ENCODE assay signal across 8 cellular contexts in the genomic region with DNA sequence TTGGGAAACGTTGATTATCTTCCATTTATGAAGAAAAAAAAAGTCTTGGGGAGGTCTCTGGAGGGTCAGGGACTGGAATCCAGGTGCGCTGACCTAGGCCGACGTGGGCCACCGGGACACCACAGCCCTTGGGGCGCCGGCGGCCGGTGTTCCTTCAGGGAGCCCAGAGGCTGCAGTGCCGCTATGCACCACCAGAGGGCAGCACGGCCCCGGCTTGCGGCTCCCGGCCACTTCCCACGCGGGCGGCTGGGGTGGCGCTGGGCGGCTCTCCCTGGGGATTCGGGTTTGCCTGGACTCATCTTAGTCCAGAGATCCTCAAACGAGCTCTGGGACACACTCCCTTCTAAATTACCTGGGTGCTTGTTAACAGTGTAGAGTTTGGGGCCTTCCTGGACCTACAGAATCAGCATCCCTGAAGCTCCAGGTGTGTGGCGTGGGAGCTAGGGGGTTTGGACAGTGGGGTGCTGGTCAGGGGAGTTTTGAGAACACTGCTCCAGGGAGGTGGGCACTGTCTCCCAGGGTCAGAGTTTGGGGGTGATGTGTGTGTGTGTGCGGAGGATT. TPM values are rescaled to one million over a fixed set of nuclear protein-coding genes. Genes with fewer than 3 reads are reported as not detected.
A peak's percentile ranks its signal among the peaks of the same experiment; 100 is the strongest.
DNase-seq lines count a peak whose midpoint lies in the region; ATAC-seq, FAIRE-seq and TF ChIP-seq lines count a peak whose summit lies in the region.

No MANE protein-coding gene starts in this region.

- H3K36me3 Mint-ChIP-seq in CD8-positive, alpha-beta memory T cell, result no peaks in the 10 kb centered on the region

- peaks cover 24% of the 10 kb centered on the region for H3K4me1 ChIP-seq in CD8-positive, alpha-beta memory T cell (ENCODE audit: insufficient read depth, low read length)
- H3K4me1 ChIP-seq in osteoblast (ENCODE audit: insufficient read depth, low read length) (peaks cover 21% of the 10 kb centered on the region), transverse colon (peaks cover 0 to 3% (median 0%) of the 10 kb centered on the region in 4 donors)

- H2AFZ ChIP-seq in osteoblast (ENCODE audit: low read length), result no peak overlapping the region

- TF ChIP-seq CTCF in osteoblast (IDR thresholded peaks at IDR 0.05; ENCODE audit: extremely low read depth, low read depth, low read length) (peak; percentile 92), transverse colon (IDR thresholded peaks at IDR 0.05) (peak; percentile 96 to 100 (median 100))

- POLR2A ChIA-PET in CD8-positive, alpha-beta memory T cell (lab: Charles Lee), result no interaction called here

- H3K79me2 ChIP-seq in osteoblast (ENCODE audit: insufficient read depth, low read length), result no peaks in the 10 kb centered on the region

- CTCF ChIA-PET in CD8-positive, alpha-beta memory T cell (lab: Charles Lee), result interaction anchor here (0.7 to 5.9 kb wide), 16 partner anchors 8 to 440 kb away, joined by 3 to 74 read pairs (median 3); no protein-coding TSS in a partner anchor

- no peak for FAIRE-seq in frontal cortex (lab: Jason Lieb, UNC)

- peaks cover 5 to 45% of the 10 kb centered on the region in 2 donors for H3K27me3 Mint-ChIP-seq in CD8-positive, alpha-beta memory T cell

- H3K4me3 Mint-ChIP-seq in CD8-positive, alpha-beta memory T cell, result no peak overlapping the region

- peak overlapping the region; percentile 19 for H3K4me2 ChIP-seq in osteoblast (ENCODE audit: insufficient read depth, low read length)

- WGBS in transverse colon (ENCODE audit: low coverage in 1 of 2), 2 donors, result 0 to 11% methylated on average over 1 to 23 of the region's 23 CpGs

- H4K20me1 ChIP-seq in osteoblast (ENCODE audit: insufficient read depth, low read length), result no peaks in the 10 kb centered on the region

- no peaks in the 10 kb centered on the region for H3K36me3 ChIP-seq in CD8-positive, alpha-beta memory T cell (ENCODE audit: insufficient read depth, low read length)
- no peaks in the 10 kb centered on the region for H3K36me3 ChIP-seq in osteoblast (ENCODE audit: insufficient read depth, low read length)
- H3K36me3 ChIP-seq in transverse colon, result no peaks in the 10 kb centered on the region

- no peaks in the 10 kb centered on the region for H3K9me3 ChIP-seq in CD8-positive, alpha-beta memory T cell (ENCODE audit: low read length)
- no peaks in the 10 kb centered on the region for H3K9me3 ChIP-seq in osteoblast (ENCODE audit: low read depth, low read length)
- H3K9me3 ChIP-seq in transverse colon, result no peaks in the 10 kb centered on the region

- peak; percentile 57 to 83 (median 73) for DNase-seq in CD8-positive, alpha-beta memory T cell
- DNase-seq in RPMI8226, result peak; percentile 73
- peak; percentile 95 for DNase-seq in activated effector memory CD4-positive, alpha-beta T cell treated with anti-CD3 and anti-CD28 coated beads, Interleukin-2, amount 50 U/mL, for 16 hours
- DNase-seq in frontal cortex (ENCODE audit: low spot score in 2 of 2), result peak; percentile 55 to 86
- DNase-seq in osteoblast (ENCODE audit: insufficient read length, low spot score, missing footprints), result peak; percentile 94
- peak; percentile 85 for DNase-seq in transverse colon

- in situ Hi-C loops in transverse colon (cut with MboI; ENCODE audit: low pct_ligation_motif_present in 1 of 4, low pct_unique_long_range_greater_than_20kb in 1 of 4, low sequenced_read_pairs in 3 of 4), result loop anchor here in 3 of 4 donors (5.0 kb wide), 2 partner anchors 327 to 332 kb away; no protein-coding TSS in a partner anchor

- ATAC-seq in HG02885 (IDR thresholded peaks at IDR 0.05; ENCODE audit: poor library complexity, unreplicated experiment) (peak; percentile 24), GM21529 (IDR thresholded peaks at IDR 0.05; ENCODE audit: unreplicated experiment) (no peak)

- H3K27ac Mint-ChIP-seq in CD8-positive, alpha-beta memory T cell, result no peak overlapping the region

- no peak overlapping the region for H3K4me3 ChIP-seq in CD8-positive, alpha-beta memory T cell (ENCODE audit: low read length)
- H3K4me3 ChIP-seq in osteoblast (ENCODE audit: insufficient read depth, low read length) (no peak overlapping the region), transverse colon (no peak overlapping the region)

- TF ChIP-seq POLR2A in transverse colon (IDR thresholded peaks at IDR 0.05), result no peak

- intact Hi-C loops in transverse colon (cut with DNase I; ENCODE audit: low total_unique reads), result no loop called here

- peaks cover 6% of the 10 kb centered on the region for H3K27me3 ChIP-seq in CD8-positive, alpha-beta memory T cell (ENCODE audit: insufficient read depth, low read length, poor library complexity, severe bottlenecking)
- H3K27me3 ChIP-seq in osteoblast (ENCODE audit: insufficient read depth, low read length) (peaks cover 7% of the 10 kb centered on the region), transverse colon (peaks cover 29% of the 10 kb centered on the region)

- peaks cover 22 to 36% (median 33%) of the 10 kb centered on the region in 3 donors for H3K4me1 Mint-ChIP-seq in CD8-positive, alpha-beta memory T cell

- no peak for TF ChIP-seq EP300 in transverse colon (IDR thresholded peaks at IDR 0.05; ENCODE audit: low read depth)

- no peaks in the 10 kb centered on the region for H3K9me3 Mint-ChIP-seq in CD8-positive, alpha-beta memory T cell

- H3K27ac ChIP-seq in CD8-positive, alpha-beta memory T cell (ENCODE audit: low read depth, low read length), result no peak overlapping the region
- no peak overlapping the region for H3K27ac ChIP-seq in osteoblast (ENCODE audit: low read depth, low read length)
- H3K27ac ChIP-seq in transverse colon, result no peak overlapping the region

RNA-seq across cellular contexts. Expression of gene GTSF1L, which starts 23.0 kb away (rescaled TPM):
- total RNA-seq in CD8-positive, alpha-beta memory T cell, result not detected
- not detected for polyA plus RNA-seq in CD8-positive, alpha-beta memory T cell
- total RNA-seq in frontal cortex (not detected), osteoblast (not detected in 2 replicates), transverse colon (not detected)
